In genomic region chr2:224253464-224253863, GRCh38 we compare ENCODE assay signal across 29 cellular contexts.
"Had no signal": no experiment of that assay in that cellular context is flagged by ENCODE, and none has a peak within 500 bp of the region (broad histone marks: within the 10 kb centered on the region; RNA-seq: fewer than 3 reads in every experiment).

No MANE protein-coding gene starts in this region.

- H3K27ac Mint-ChIP-seq: naive thymus-derived CD4-positive, alpha-beta T cell; natural killer cell; nephron; neural progenitor cell; stimulated activated memory B cell treated with anti-CD40 and anti-IgM and Interleukin-4, amounts not matched to agents 10 μg/mL and 1 μg/mL and 100 μg/mL, for 72 hours; stimulated activated naive CD8-positive, alpha-beta T cell treated with anti-CD3 and anti-CD28 coated beads, Interleukin-15, amount 100 ng/mL, for 72 hours had no signal

- H3K27me3 Mint-ChIP-seq: stimulated activated memory B cell treated with anti-CD40 and anti-IgM and Interleukin-4, amounts not matched to agents 10 μg/mL and 1 μg/mL and 100 μg/mL, for 72 hours had no signal

- H3K4me1 ChIP-seq: neural progenitor cell, prostate gland, right atrium auricular region, right lobe of liver, sigmoid colon, spleen, suprapubic skin, tibial nerve, upper lobe of left lung, vagina had no signal

- H3K4me3 Mint-ChIP-seq: naive thymus-derived CD4-positive, alpha-beta T cell; natural killer cell; nephron; neural progenitor cell; stimulated activated memory B cell treated with anti-CD40 and anti-IgM and Interleukin-4, amounts not matched to agents 10 μg/mL and 1 μg/mL and 100 μg/mL, for 72 hours; stimulated activated naive CD8-positive, alpha-beta T cell treated with anti-CD3 and anti-CD28 coated beads, Interleukin-15, amount 100 ng/mL, for 72 hours had no signal

- H3K4me1 Mint-ChIP-seq: natural killer cell; neural progenitor cell; stimulated activated memory B cell treated with anti-CD40 and anti-IgM and Interleukin-4, amounts not matched to agents 10 μg/mL and 1 μg/mL and 100 μg/mL, for 72 hours; stimulated activated naive CD8-positive, alpha-beta T cell treated with anti-CD3 and anti-CD28 coated beads, Interleukin-15, amount 100 ng/mL, for 72 hours had no signal

- DNase-seq: naive thymus-derived CD4-positive, alpha-beta T cell; natural killer cell; occipital lobe; pancreas; retina; right lobe of liver; sigmoid colon; small intestine; spleen; stimulated activated CD4-positive, alpha-beta T cell treated with anti-CD3 and anti-CD28 coated beads, Interleukin-12 subunit alpha, Interleukin-12 subunit beta, amount 100 ng/mL, for 4 hours; stimulated activated CD4-positive, alpha-beta T cell treated with anti-CD3 and anti-CD28 coated beads, Interleukin-1b, Interleukin-23, amount 100 ng/mL, for 48 hours; stimulated activated CD4-positive, alpha-beta T cell treated with anti-CD3 and anti-CD28 coated beads, Interleukin-4, amount 100 ng/mL, for 1 hour; stimulated activated CD4-positive, alpha-beta T cell treated with anti-CD3 and anti-CD28 coated beads, Interleukin-4, amount 100 ng/mL, for 4 hours; stimulated activated CD8-positive, alpha-beta memory T cell treated with anti-CD3 and anti-CD28 coated beads, Interleukin-4, amount 100 ng/mL, for 48 hours; stimulated activated naive CD4-positive, alpha-beta T cell; stimulated activated naive CD8-positive, alpha-beta T cell treated with anti-CD3 and anti-CD28 coated beads, Interleukin-15, amount 100 ng/mL, for 72 hours; stimulated activated naive CD8-positive, alpha-beta T cell treated with anti-CD3 and anti-CD28 coated beads, Interleukin-15, Interleukin-2, amounts not matched to agents 100 U/mL and 50 U/mL, for 24 hours; substantia nigra; testis; trophoblast cell; upper lobe of left lung had no signal

- H3K36me3 ChIP-seq: neural progenitor cell, pancreas, prostate gland, right atrium auricular region, right lobe of liver, sigmoid colon, spleen, suprapubic skin, tibial nerve, upper lobe of left lung, vagina had no signal

- H3K36me3 Mint-ChIP-seq: naive thymus-derived CD4-positive, alpha-beta T cell; natural killer cell; neural progenitor cell; stimulated activated memory B cell treated with anti-CD40 and anti-IgM and Interleukin-4, amounts not matched to agents 10 μg/mL and 1 μg/mL and 100 μg/mL, for 72 hours had no signal

- ATAC-seq: naive thymus-derived CD4-positive, alpha-beta T cell; natural killer cell; pancreas; right lobe of liver; stimulated activated memory B cell treated with anti-CD40 and anti-IgM and Interleukin-4, amounts not matched to agents 10 μg/mL and 1 μg/mL and 100 μg/mL, for 72 hours; stimulated activated naive CD8-positive, alpha-beta T cell treated with anti-CD3 and anti-CD28 coated beads, Interleukin-15, amount 100 ng/mL, for 72 hours; stimulated activated naive CD8-positive, alpha-beta T cell treated with anti-CD3 and anti-CD28 coated beads, Interleukin-15, Interleukin-2, amounts not matched to agents 100 U/mL and 50 U/mL, for 24 hours had no signal

- H3K9me3 Mint-ChIP-seq: natural killer cell; nephron; neural progenitor cell; stimulated activated memory B cell treated with anti-CD40 and anti-IgM and Interleukin-4, amounts not matched to agents 10 μg/mL and 1 μg/mL and 100 μg/mL, for 72 hours; stimulated activated naive CD8-positive, alpha-beta T cell treated with anti-CD3 and anti-CD28 coated beads, Interleukin-15, amount 100 ng/mL, for 72 hours had no signal

- H3K9me3 ChIP-seq: pancreas, prostate gland, right atrium auricular region, right lobe of liver, sigmoid colon, spleen, suprapubic skin, testis, tibial nerve, upper lobe of left lung, vagina had no signal

- H3K4me3 ChIP-seq: neural progenitor cell, pancreas, prostate gland, right atrium auricular region, right lobe of liver, sigmoid colon, spleen, suprapubic skin, testis, tibial nerve, upper lobe of left lung, vagina had no signal

- H2AFZ ChIP-seq: neural progenitor cell had no signal

- H3K27ac ChIP-seq: neural progenitor cell, pancreas, prostate gland, right atrium auricular region, right lobe of liver, sigmoid colon, spleen, suprapubic skin, tibial nerve, upper lobe of left lung, vagina had no signal

- H3K9ac ChIP-seq: neural progenitor cell had no signal

- H3K27me3 ChIP-seq: neural progenitor cell, pancreas, right atrium auricular region, right lobe of liver, sigmoid colon, spleen, suprapubic skin, testis, tibial nerve, upper lobe of left lung, vagina had no signal

- H3K4me2 ChIP-seq: neural progenitor cell had no signal
